Comparison of ENCODE assay signal across 8 cellular contexts in genomic region chr3:94062513-94063404, GRCh38. TPM values are rescaled to one million over a fixed set of nuclear protein-coding genes. Genes with fewer than 3 reads are reported as not detected.
A peak's percentile ranks its signal among the peaks of the same experiment; 100 is the strongest.
DNase-seq lines count a peak whose midpoint lies in the region; ATAC-seq and TF ChIP-seq lines count a peak whose summit lies in the region.

TSS of gene DHFR2 (minus strand) at chr3:94062916. CDS start at chr3:94061511, 1,405 bp downstream.
TSS of gene NSUN3 (plus strand) at chr3:94063061. CDS start at chr3:94063127, 66 bp downstream.

- H3K9me3 Mint-ChIP-seq in dendritic cell treated with granulocyte-macrophage colony-stimulating factor and Interleukin-4, amounts not matched to agents 40 ng/mL and 50 ng/mL, for 4 days: peaks cover 11% of the 10 kb centered on the region

- no peaks in the 10 kb centered on the region for H3K27me3 Mint-ChIP-seq in dendritic cell treated with granulocyte-macrophage colony-stimulating factor and Interleukin-4, amounts not matched to agents 40 ng/mL and 50 ng/mL, for 4 days

- peaks cover 50% of the 10 kb centered on the region for H3K36me3 Mint-ChIP-seq in dendritic cell treated with granulocyte-macrophage colony-stimulating factor and Interleukin-4, amounts not matched to agents 40 ng/mL and 50 ng/mL, for 4 days (ENCODE audit: low read depth)

- H3K27ac ChIP-seq in C4-2B: peak within 1 kb of the TSS; percentile 80

- peak within 1 kb of the TSS; percentile 94 for H3K4me3 Mint-ChIP-seq in dendritic cell treated with granulocyte-macrophage colony-stimulating factor and Interleukin-4, amounts not matched to agents 40 ng/mL and 50 ng/mL, for 4 days

- intact Hi-C loops in dendritic cell treated with granulocyte-macrophage colony-stimulating factor and Interleukin-4, amounts not matched to agents 40 ng/mL and 50 ng/mL, for 4 days (cut with micrococcal nuclease): loop anchor here (1.0 kb wide), 1 partner anchor 82 kb away; the partner anchor contains the start of gene ARL13B

- peaks cover 42% of the 10 kb centered on the region for H3K4me1 Mint-ChIP-seq in dendritic cell treated with granulocyte-macrophage colony-stimulating factor and Interleukin-4, amounts not matched to agents 40 ng/mL and 50 ng/mL, for 4 days (ENCODE audit: low read depth)

- DNase-seq in NCI-H748 (lab: John Stamatoyannopoulos, UW; ENCODE audit: unreplicated experiment) (peak; percentile 96), left lobe of liver (ENCODE audit: low spot score) (peak; percentile 94)
- DNase-seq in activated CD4-positive, alpha-beta T cell treated with anti-CD3 and anti-CD28 coated beads, Interleukin-2, amount 50 U/mL, for 1 hour: peak; percentile 72
- DNase-seq in stimulated activated CD4-positive, alpha-beta T cell treated with anti-CD3 and anti-CD28 coated beads, Interleukin-2, amount 100 ng/mL, for 24 hours: peak; percentile 79 to 82

- no peak for TF ChIP-seq CTCF in C4-2B (conservative IDR thresholded peaks at IDR 0.05)

- peak within 1 kb of the TSS; percentile 100 for H3K27ac Mint-ChIP-seq in dendritic cell treated with granulocyte-macrophage colony-stimulating factor and Interleukin-4, amounts not matched to agents 40 ng/mL and 50 ng/mL, for 4 days

- ATAC-seq in GM19395 (IDR thresholded peaks at IDR 0.05; ENCODE audit: unreplicated experiment) (peak; percentile 94), HG03558 (IDR thresholded peaks at IDR 0.05; ENCODE audit: extremely low read depth, unreplicated experiment) (peak; percentile 88), left lobe of liver (peak; percentile 96)

RNA-seq across cellular contexts. Expression of gene DHFR2, which starts in this region (rescaled TPM):
- total RNA-seq in left lobe of liver: 4.1 TPM

RNA-seq across cellular contexts. Expression of gene NSUN3, which starts in this region (rescaled TPM):
- total RNA-seq in left lobe of liver: 4.8 TPM

Comparison
In these comparisons a context has a peak if more than half of its experiments do, and no peak if none do; other contexts are left out.
1. Peak in every context shown above with its lines: DNase-seq, ATAC-seq and H3K27ac ChIP-seq.